ENCODE assay signal across 8 cellular contexts in genomic region chr2:233928594-233929351, GRCh38. TPM values are rescaled to one million over a fixed set of nuclear protein-coding genes. Genes with fewer than 3 reads are reported as not detected.
A peak's percentile ranks its signal among the peaks of the same experiment; 100 is the strongest.
DNase-seq lines count a peak whose midpoint lies in the region; ATAC-seq, FAIRE-seq and TF ChIP-seq lines count a peak whose summit lies in the region.

No MANE protein-coding gene starts in this region.

- peak overlapping the region; percentile 84; the same call in 1 of the 2 replicates for H2AFZ ChIP-seq in H1 (ENCODE audit: low read length)

- H4K8ac ChIP-seq in H1 (ENCODE audit: extremely low read depth, insufficient read depth, low read length): no peak overlapping the region

- peak overlapping the region; percentile 79; the same call in 1 of the 2 replicates for H2BK5ac ChIP-seq in H1 (ENCODE audit: low read depth, low read length)

- H3K4me2 ChIP-seq in H1 (ENCODE audit: insufficient read depth in 1 of 2, low read depth in 2 of 2, low read length in 2 of 2): peak overlapping the region in 1 of 2 experiments; percentile 60; a peak in 1 of 4 replicates

- no peak overlapping the region for H4K5ac ChIP-seq in H1 (ENCODE audit: insufficient read length, low read depth, low read length)

- TF ChIP-seq CTCF in H1 (IDR thresholded peaks at IDR 0.05; ENCODE audit: control extremely low read depth in 1 of 3, insufficient read depth in 1 of 3, low read depth in 1 of 3, low read length in 3 of 3) (peak; percentile 60 to 70 (median 63)), transverse colon (IDR thresholded peaks at IDR 0.05) (peak in 3 of 5 experiments; percentile 15 to 38 (median 30))

- H2BK20ac ChIP-seq in H1 (ENCODE audit: low read length): peak overlapping the region; percentile 29; the same call in 1 of the 2 replicates

- no peaks in the 10 kb centered on the region for H3K79me1 ChIP-seq in H1 (ENCODE audit: low read depth, low read length)

- H3K79me2 ChIP-seq in H1 (ENCODE audit: control insufficient read depth in 1 of 2, insufficient read depth in 2 of 2, low read length in 2 of 2): no peaks in the 10 kb centered on the region

- no peak overlapping the region; a peak in 1 of 7 replicates for H3K9ac ChIP-seq in H1 (replicated peaks in 1 of 4; ENCODE audit: extremely low read depth in 1 of 4, low read depth in 3 of 4, low read length in 3 of 4)

- H3K9me3 ChIP-seq in H1 (ENCODE audit: insufficient read depth in 2 of 2, low read depth in 1 of 2, low read length in 1 of 2) (no peaks in the 10 kb centered on the region), transverse colon (no peaks in the 10 kb centered on the region)

- no peak overlapping the region for H3K23ac ChIP-seq in H1 (ENCODE audit: insufficient read length)

- H4K91ac ChIP-seq in H1 (replicated peaks; ENCODE audit: insufficient read length, low read length): peak overlapping the region; percentile 32

- no peak overlapping the region for H2AK5ac ChIP-seq in H1 (ENCODE audit: low read depth, low read length)

- no peaks in the 10 kb centered on the region for H4K20me1 ChIP-seq in H1 (replicated peaks in 1 of 2; ENCODE audit: control insufficient read depth in 1 of 2, insufficient read depth in 2 of 2, low read length in 2 of 2)

- intact Hi-C loops in transverse colon (cut with DNase I; ENCODE audit: low total_unique reads): no loop called here

- no peak overlapping the region for H3K18ac ChIP-seq in H1 (ENCODE audit: extremely low read depth, low read length)

- H3K56ac ChIP-seq in H1 (replicated peaks; ENCODE audit: insufficient read length, low read depth, low read length): no peak overlapping the region

- H3K4me1 ChIP-seq in H1 (replicated peaks in 1 of 4; ENCODE audit: control insufficient read depth in 3 of 4, insufficient read depth in 4 of 4, low read length in 3 of 4): peaks cover 3 to 10% (median 5%) of the 10 kb centered on the region in 4 experiments; a peak in 5 of 7 replicates
- H3K4me1 ChIP-seq in transverse colon: no peaks in the 10 kb centered on the region

- peak; percentile 60 to 67 for TF ChIP-seq RAD21 in H1 (IDR thresholded peaks at IDR 0.05 in 1 of 2, conservative IDR thresholded peaks at IDR 0.05 in 1 of 2; ENCODE audit: low read depth in 2 of 2, low read length in 2 of 2)

- H3K4me3 ChIP-seq in H1 (ENCODE audit: extremely low read depth in 1 of 4, insufficient read depth in 2 of 4, low read depth in 3 of 4, low read length in 4 of 4): no peak overlapping the region
- no peak overlapping the region for H3K4me3 ChIP-seq in transverse colon

- FAIRE-seq in H1 (lab: Jason Lieb, UNC): peak; percentile 36

- DNase-seq in A172 (ENCODE audit: low spot score): peak; percentile 46
- peak; percentile 30 for DNase-seq in EH (ENCODE audit: low read depth)
- DNase-seq in NCI-H526 (lab: John Stamatoyannopoulos, UW): peak; percentile 21 to 66
- DNase-seq in H1 (ENCODE audit: low read depth in 1 of 2, low spot score in 2 of 2): peak in 1 of 2 experiments; percentile 77
- peak; percentile 19 for DNase-seq in transverse colon
- no peak for DNase-seq in hepatic stellate cell (ENCODE audit: low spot score)
- DNase-seq in globus pallidus (ENCODE audit: low spot score): no peak

- no peak overlapping the region for H2BK120ac ChIP-seq in H1 (replicated peaks; ENCODE audit: low read depth, low read length)

- CTCF ChIA-PET in H1 (lab: Charles Lee; ENCODE audit: partially characterized antibody): interaction anchor here (0.7 to 2.3 kb wide), 14 partner anchors 12 to 569 kb away, joined by 3 to 6 read pairs (median 4); partner anchors contain the start of genes ARL4C and HJURP

- H3K36me3 ChIP-seq in H1 (ENCODE audit: control insufficient read depth in 2 of 4, insufficient read depth in 4 of 4, low read length in 3 of 4) (no peaks in the 10 kb centered on the region), transverse colon (no peaks in the 10 kb centered on the region)

- TF ChIP-seq EP300 in H1 (IDR thresholded peaks at IDR 0.05; ENCODE audit: borderline replicate concordance in 1 of 2, low read depth in 2 of 2, low read length in 2 of 2): no peak
- no peak for TF ChIP-seq EP300 in transverse colon (IDR thresholded peaks at IDR 0.05; ENCODE audit: low read depth)

- no peak for ATAC-seq in GM18511 (IDR thresholded peaks at IDR 0.05; ENCODE audit: unreplicated experiment)

- TF ChIP-seq POLR2A in H1 (IDR thresholded peaks at IDR 0.05; ENCODE audit: control extremely low read depth in 1 of 2, low read depth in 2 of 2, low read length in 2 of 2) (no peak), transverse colon (IDR thresholded peaks at IDR 0.05) (no peak)

- H2BK15ac ChIP-seq in H1 (ENCODE audit: low read length): no peak overlapping the region

- WGBS in H1 (ENCODE audit: extremely low coverage in 1 of 2, insufficient coverage in 1 of 2, insufficient read length in 1 of 2, insufficient replicate concordance in 2 of 2, low coverage in 1 of 2, low lambda C conversion rate in 2 of 2, missing lambda C conversion rate in 1 of 2), 2 experiments: 38% methylated on average over 7 of the region's 7 CpGs; no CpG with 5 or more reads in 1 of the 2 experiments
- 32 to 34% methylated on average over 7 of the region's 7 CpGs for WGBS in transverse colon (ENCODE audit: low coverage in 1 of 2), 2 donors

- no peaks in the 10 kb centered on the region for H3K23me2 ChIP-seq in H1 (ENCODE audit: low read depth, low read length)

- peak overlapping the region; percentile 56; the same call in 1 of the 2 replicates for H2BK12ac ChIP-seq in H1 (ENCODE audit: low read depth, low read length)

- H3K27me3 ChIP-seq in H1 (replicated peaks in 1 of 4; ENCODE audit: control insufficient read depth in 3 of 4, extremely low read depth in 1 of 4, insufficient read depth in 3 of 4, low read length in 3 of 4) (no peaks in the 10 kb centered on the region), transverse colon (peaks cover 25% of the 10 kb centered on the region)

- H3K27ac ChIP-seq in H1 (ENCODE audit: low read depth, low read length): no peak overlapping the region
- no peak overlapping the region for H3K27ac ChIP-seq in transverse colon

- H3K14ac ChIP-seq in H1 (ENCODE audit: insufficient read length): no peak overlapping the region

- in situ Hi-C loops in transverse colon (cut with MboI; ENCODE audit: low pct_ligation_motif_present in 1 of 4, low pct_unique_long_range_greater_than_20kb in 1 of 4, low sequenced_read_pairs in 3 of 4): no loop called here

- H3K4ac ChIP-seq in H1 (replicated peaks; ENCODE audit: insufficient read length, low read depth, low read length): no peak overlapping the region

- POLR2A ChIA-PET in H1 (lab: Charles Lee; ENCODE audit: partially characterized antibody): no interaction called here

TF ChIP-seq in H1, 55 proteins besides CTCF, POLR2A, EP300 and RAD21:
- no peak for TF ChIP-seq ZNF274 (IDR thresholded peaks at IDR 0.05; ENCODE audit: borderline replicate concordance, extremely low read depth, low read length)
- no peak for TF ChIP-seq JUN (IDR thresholded peaks at IDR 0.05; ENCODE audit: low read depth, low read length)
- TF ChIP-seq RXRA (IDR thresholded peaks at IDR 0.05; ENCODE audit: insufficient read depth, low read depth, low read length): no peak
- no peak for TF ChIP-seq KDM4A (IDR thresholded peaks at IDR 0.05; ENCODE audit: low read depth, low read length, severe bottlenecking)
- no peak for TF ChIP-seq HDAC2 (IDR thresholded peaks at IDR 0.05; ENCODE audit: borderline replicate concordance in 1 of 2, low read depth in 2 of 2, low read length in 2 of 2)
- TF ChIP-seq SP4 (IDR thresholded peaks at IDR 0.05; ENCODE audit: low read length): no peak
- TF ChIP-seq BACH1 (IDR thresholded peaks at IDR 0.05; ENCODE audit: low read length): no peak
- TF ChIP-seq USF2 (IDR thresholded peaks at IDR 0.05; ENCODE audit: low read length): no peak
- no peak for TF ChIP-seq FOSL1 (IDR thresholded peaks at IDR 0.05; ENCODE audit: insufficient read depth, low read depth, low read length)
- TF ChIP-seq YY1 (IDR thresholded peaks at IDR 0.05; ENCODE audit: low read depth, low read length): no peak
- TF ChIP-seq PHF8 (conservative IDR thresholded peaks at IDR 0.05; ENCODE audit: low read depth, low read length): no peak
- TF ChIP-seq SIRT6 (IDR thresholded peaks at IDR 0.05; ENCODE audit: low read length): no peak
- no peak for TF ChIP-seq RBBP5 (IDR thresholded peaks at IDR 0.05; ENCODE audit: borderline replicate concordance, low read depth, low read length)
- no peak for TF ChIP-seq POLR2AphosphoS5 (IDR thresholded peaks at IDR 0.05; ENCODE audit: low read depth, low read length)
- no peak for TF ChIP-seq CREB1 (IDR thresholded peaks at IDR 0.05)
- TF ChIP-seq RFX5 (IDR thresholded peaks at IDR 0.05; ENCODE audit: borderline replicate concordance, low read depth, low read length): no peak

RNA-seq across cellular contexts. Expression of gene TRPM8, which starts 11.6 kb away (rescaled TPM):
- total RNA-seq in A172 (2014; rRNA removed; shearing (Covaris generic)): 1.1 and 2.4 TPM in 2 replicates
- total RNA-seq in H1 (2021; fragmentation: NEBNext Ultra II Directional; extraction: Animal tissue kit (Norgen Biotek cat#: 25700)): 0.54 TPM in 1 of 2 replicates, not detected in the other
- polyA plus RNA-seq in H1 (2011; rRNA removed): 0.18 and 0.44 TPM in 2 replicates
- 0.22 TPM for polyA plus RNA-seq in H1 (2011; cell fraction: cytosol; rRNA removed)
- polyA plus RNA-seq in H1 (2011; cell fraction: nucleus; rRNA removed): not detected
- 0.07 to 1.00 TPM (median 0.38 TPM) in 3 of 4 replicates, not detected in the other for polyA plus RNA-seq in H1 (2012, experiment 1 of 2)
- polyA plus RNA-seq in H1 (2012, experiment 2 of 2): not detected
- 0.10 TPM for polyA plus RNA-seq in H1 (2013, experiment 1 of 2)
- polyA plus RNA-seq in H1 (2013, experiment 2 of 2): 0.07 TPM
- polyA minus RNA-seq in H1 (2011; rRNA and poly(A)+ RNA removed): 0.80 and 0.98 TPM in 2 replicates
- not detected for polyA minus RNA-seq in H1 (2011; cell fraction: cytosol; rRNA and poly(A)+ RNA removed)
- polyA minus RNA-seq in H1 (2011; cell fraction: nucleus; rRNA and poly(A)+ RNA removed): 0.80 TPM
- not detected for total RNA-seq in transverse colon

Comparison
In these comparisons a context has a peak if more than half of its experiments do, and no peak if none do; other contexts are left out.
1. DNase-seq: peak in A172 (single experiment), EH (single experiment), NCI-H526 (2 of 2) and transverse colon (single experiment); none in hepatic stellate cell (single experiment) and globus pallidus (single experiment).